ENCODE assay signal across 14 cellular contexts in genomic region chr9:38141751-38142150, GRCh38.
DNase-seq lines count a peak whose midpoint lies in the region; ATAC-seq and TF ChIP-seq lines count a peak whose summit lies in the region.
"Had no signal": no experiment of that assay in that cellular context is flagged by ENCODE, and none has a peak within 500 bp of the region (broad histone marks: within the 10 kb centered on the region; RNA-seq: fewer than 3 reads in every experiment).

No MANE protein-coding gene starts in this region.

- no peaks in the 10 kb centered on the region for H3K9me3 Mint-ChIP-seq in activated T-helper 1 cell treated with anti-CD3 and anti-CD28 coated beads, Interleukin-12 subunit alpha, Interleukin-12 subunit beta, Interleukin-2, Interleukin-4 antibody, amounts not matched to agents 30 ng/mL and 10 ng/mL and 1 ng/mL, durations not matched to agents 14 hours and 24 hours and 36 hours
- H3K9me3 Mint-ChIP-seq: activated CD4-positive, alpha-beta memory T cell treated with anti-CD3 and anti-CD28 coated beads for 36 hours; activated naive CD8-positive, alpha-beta T cell treated with anti-CD3 and anti-CD28 coated beads, Interleukin-2, amount 10 ng/mL, durations not matched to agents 7 days and 5 days had no signal

- TF ChIP-seq POLR2A in transverse colon (IDR thresholded peaks at IDR 0.05), result no peak
- TF ChIP-seq POLR2A in uterus (IDR thresholded peaks at IDR 0.05), result no peak

- no peak overlapping the region for H3K27ac Mint-ChIP-seq in activated T-helper 1 cell treated with anti-CD3 and anti-CD28 coated beads, Interleukin-12 subunit alpha, Interleukin-12 subunit beta, Interleukin-2, Interleukin-4 antibody, amounts not matched to agents 30 ng/mL and 10 ng/mL and 1 ng/mL, durations not matched to agents 14 hours and 24 hours and 36 hours
- H3K27ac Mint-ChIP-seq: activated CD4-positive, alpha-beta memory T cell treated with anti-CD3 and anti-CD28 coated beads for 36 hours; activated naive CD8-positive, alpha-beta T cell treated with anti-CD3 and anti-CD28 coated beads, Interleukin-2, amount 10 ng/mL, durations not matched to agents 7 days and 5 days had no signal

- CTCF ChIA-PET in SK-N-SH (lab: Yijun Ruan, JAX), result interaction anchor here (1.8 to 2.3 kb wide), 3 partner anchors 10 to 54 kb away, joined by 5 to 10 read pairs (median 9); no protein-coding TSS in a partner anchor

- intact Hi-C loops in transverse colon (cut with DNase I; ENCODE audit: low total_unique reads), result no loop called here
- intact Hi-C loops in uterus (cut with DNase I; ENCODE audit: low total_unique reads), result no loop called here
- intact Hi-C loops in activated T-helper 1 cell treated with anti-CD3 and anti-CD28 coated beads, Interleukin-12 subunit alpha, Interleukin-12 subunit beta, Interleukin-2, Interleukin-4 antibody, amounts not matched to agents 30 ng/mL and 10 ng/mL and 1 ng/mL, durations not matched to agents 14 hours and 24 hours and 36 hours (cut with micrococcal nuclease), result no loop called here

- DNase-seq in SK-N-SH, result no peak
- peak; percentile 79 for DNase-seq in fibroblast of the aortic adventitia (ENCODE audit: low read depth)
- peak; percentile 45 for DNase-seq in stromal cell of bone marrow (ENCODE audit: low read depth)
- DNase-seq in transverse colon, result no peak
- DNase-seq in uterus, result no peak
- DNase-seq in activated T-helper 1 cell treated with anti-CD3 and anti-CD28 coated beads, Interleukin-12 subunit alpha, Interleukin-12 subunit beta, Interleukin-2, Interleukin-4 antibody, amounts not matched to agents 30 ng/mL and 10 ng/mL and 1 ng/mL, durations not matched to agents 14 hours and 24 hours and 36 hours (ENCODE audit: low spot score), result no peak
- DNase-seq: activated CD4-positive, alpha-beta memory T cell treated with anti-CD3 and anti-CD28 coated beads for 36 hours; activated naive CD8-positive, alpha-beta T cell treated with anti-CD3 and anti-CD28 coated beads, Interleukin-2, amount 10 ng/mL, durations not matched to agents 7 days and 5 days; GOT3; NCI-H524 treated with DMSO at 0.1 percent for 48 hours; tibial artery had no signal

- H3K27me3 ChIP-seq in SK-N-SH (ENCODE audit: insufficient read depth), result no peaks in the 10 kb centered on the region; the same call in 1 of the 2 replicates
- peaks cover 1% of the 10 kb centered on the region for H3K27me3 ChIP-seq in transverse colon
- no peaks in the 10 kb centered on the region for H3K27me3 ChIP-seq in uterus

- H3K4me1 ChIP-seq in SK-N-SH (ENCODE audit: control insufficient read depth in 1 of 2, insufficient read depth in 2 of 2, low read depth in 1 of 2, low read length in 1 of 2) (peaks cover 15 to 20% of the 10 kb centered on the region in 2 experiments), transverse colon (no peaks in the 10 kb centered on the region), uterus (peaks cover 0 to 7% of the 10 kb centered on the region in 2 donors)

- in situ Hi-C loops in transverse colon (cut with MboI; ENCODE audit: low pct_ligation_motif_present in 1 of 4, low pct_unique_long_range_greater_than_20kb in 1 of 4, low sequenced_read_pairs in 3 of 4), result no loop called here

- no peaks in the 10 kb centered on the region for H3K9me2 ChIP-seq in SK-N-SH

- H2AFZ ChIP-seq in SK-N-SH (ENCODE audit: low read depth), result peak overlapping the region; percentile 71; the same call in 1 of the 2 replicates

- TF ChIP-seq EP300 in SK-N-SH (IDR thresholded peaks at IDR 0.05; ENCODE audit: borderline replicate concordance in 1 of 2, low read depth in 1 of 2, low read length in 1 of 2), result peak in 1 of 2 experiments; percentile 54; a peak in 1 of 4 replicates
- TF ChIP-seq EP300 in transverse colon (IDR thresholded peaks at IDR 0.05; ENCODE audit: low read depth), result no peak

- TF ChIP-seq RAD21 in SK-N-SH (IDR thresholded peaks at IDR 0.05; ENCODE audit: low read length), result no peak

- H3K27me3 Mint-ChIP-seq in activated T-helper 1 cell treated with anti-CD3 and anti-CD28 coated beads, Interleukin-12 subunit alpha, Interleukin-12 subunit beta, Interleukin-2, Interleukin-4 antibody, amounts not matched to agents 30 ng/mL and 10 ng/mL and 1 ng/mL, durations not matched to agents 14 hours and 24 hours and 36 hours (ENCODE audit: insufficient read depth), result peaks cover 27% of the 10 kb centered on the region

- H3K36me3 Mint-ChIP-seq in activated T-helper 1 cell treated with anti-CD3 and anti-CD28 coated beads, Interleukin-12 subunit alpha, Interleukin-12 subunit beta, Interleukin-2, Interleukin-4 antibody, amounts not matched to agents 30 ng/mL and 10 ng/mL and 1 ng/mL, durations not matched to agents 14 hours and 24 hours and 36 hours (ENCODE audit: low read depth), result no peaks in the 10 kb centered on the region
- H3K36me3 Mint-ChIP-seq: activated CD4-positive, alpha-beta memory T cell treated with anti-CD3 and anti-CD28 coated beads for 36 hours; activated naive CD8-positive, alpha-beta T cell treated with anti-CD3 and anti-CD28 coated beads, Interleukin-2, amount 10 ng/mL, durations not matched to agents 7 days and 5 days had no signal

- POLR2A ChIA-PET in SK-N-SH (lab: Yijun Ruan, JAX), result no interaction called here

- H3K4me1 Mint-ChIP-seq in activated T-helper 1 cell treated with anti-CD3 and anti-CD28 coated beads, Interleukin-12 subunit alpha, Interleukin-12 subunit beta, Interleukin-2, Interleukin-4 antibody, amounts not matched to agents 30 ng/mL and 10 ng/mL and 1 ng/mL, durations not matched to agents 14 hours and 24 hours and 36 hours (ENCODE audit: low read depth), result no peaks in the 10 kb centered on the region
- H3K4me1 Mint-ChIP-seq: activated naive CD8-positive, alpha-beta T cell treated with anti-CD3 and anti-CD28 coated beads, Interleukin-2, amount 10 ng/mL, durations not matched to agents 7 days and 5 days had no signal

- H3K4me3 Mint-ChIP-seq in activated T-helper 1 cell treated with anti-CD3 and anti-CD28 coated beads, Interleukin-12 subunit alpha, Interleukin-12 subunit beta, Interleukin-2, Interleukin-4 antibody, amounts not matched to agents 30 ng/mL and 10 ng/mL and 1 ng/mL, durations not matched to agents 14 hours and 24 hours and 36 hours, result no peak overlapping the region
- H3K4me3 Mint-ChIP-seq: activated CD4-positive, alpha-beta memory T cell treated with anti-CD3 and anti-CD28 coated beads for 36 hours; activated naive CD8-positive, alpha-beta T cell treated with anti-CD3 and anti-CD28 coated beads, Interleukin-2, amount 10 ng/mL, durations not matched to agents 7 days and 5 days had no signal

- peaks cover 20% of the 10 kb centered on the region for H3F3A ChIP-seq in SK-N-SH (replicated peaks; ENCODE audit: insufficient read depth)

- no peaks in the 10 kb centered on the region for H4K20me1 ChIP-seq in SK-N-SH (ENCODE audit: insufficient read depth)

- H3K79me2 ChIP-seq in SK-N-SH (ENCODE audit: insufficient read depth), result no peaks in the 10 kb centered on the region

- no peaks in the 10 kb centered on the region for H3K36me3 ChIP-seq in SK-N-SH (replicated peaks in 1 of 2; ENCODE audit: control insufficient read depth in 1 of 2, insufficient read depth in 2 of 2, low read length in 1 of 2)
- no peaks in the 10 kb centered on the region for H3K36me3 ChIP-seq in transverse colon
- H3K36me3 ChIP-seq in uterus, result no peaks in the 10 kb centered on the region
- H3K36me3 ChIP-seq: tibial artery had no signal

- H3K27ac ChIP-seq in SK-N-SH (ENCODE audit: low read depth in 2 of 2, low read length in 1 of 2) (peak overlapping the region; percentile 45 to 68; a peak in 3 of 4 replicates), transverse colon (no peak overlapping the region), uterus (peak overlapping the region in 1 of 2 donors; percentile 30)
- H3K27ac ChIP-seq: epithelial cell of prostate, tibial artery had no signal

- peak overlapping the region; percentile 76 for H3K4me2 ChIP-seq in SK-N-SH

- TF ChIP-seq CTCF in SK-N-SH (IDR thresholded peaks at IDR 0.05) (no peak), fibroblast of the aortic adventitia (IDR thresholded peaks at IDR 0.05; ENCODE audit: insufficient read depth, low read length) (no peak), transverse colon (IDR thresholded peaks at IDR 0.05) (no peak), uterus (IDR thresholded peaks at IDR 0.05) (no peak)

- ATAC-seq in GM18868 (IDR thresholded peaks at IDR 0.05; ENCODE audit: unreplicated experiment), result peak; percentile 66
- ATAC-seq: left lobe of liver had no signal

- no peaks in the 10 kb centered on the region for H3K9me3 ChIP-seq in SK-N-SH
- no peaks in the 10 kb centered on the region for H3K9me3 ChIP-seq in transverse colon
- no peaks in the 10 kb centered on the region for H3K9me3 ChIP-seq in uterus
- H3K9me3 ChIP-seq: tibial artery had no signal

- WGBS in SK-N-SH (ENCODE audit: low lambda C conversion rate), result 39% methylated on average over 4 of the region's 4 CpGs
- 40 to 43% methylated on average over 2 to 4 of the region's 4 CpGs for WGBS in transverse colon (ENCODE audit: low coverage in 1 of 2), 2 donors

- H3K4me3 ChIP-seq in SK-N-SH (ENCODE audit: low read depth in 2 of 2, low read length in 1 of 2), result peak overlapping the region in 1 of 2 experiments; percentile 11; a peak in 2 of 4 replicates
- no peak overlapping the region for H3K4me3 ChIP-seq in fibroblast of the aortic adventitia (ENCODE audit: low read depth, low read length)
- H3K4me3 ChIP-seq in transverse colon, result no peak overlapping the region
- no peak overlapping the region for H3K4me3 ChIP-seq in uterus
- H3K4me3 ChIP-seq: tibial artery had no signal

- peak overlapping the region; percentile 26; the same call in 1 of the 2 replicates for H3K9ac ChIP-seq in SK-N-SH

TF ChIP-seq in SK-N-SH, 30 proteins besides CTCF, POLR2A, EP300 and RAD21 (continues in another document):
- no peak for TF ChIP-seq SMC3 (IDR thresholded peaks at IDR 0.05; ENCODE audit: low read depth, low read length)
- TF ChIP-seq MEF2A (IDR thresholded peaks at IDR 0.05; ENCODE audit: borderline replicate concordance, low read depth), result peak; percentile 40; the same call in 1 of the 2 replicates
- peak; percentile 60 for TF ChIP-seq PBX3 (IDR thresholded peaks at IDR 0.05)
- TF ChIP-seq FOSL2 (IDR thresholded peaks at IDR 0.05; ENCODE audit: borderline replicate concordance, low read depth), result peak; percentile 73; the same call in 1 of the 2 replicates
- TF ChIP-seq TCF12 (IDR thresholded peaks at IDR 0.05), result 0 out of 2 replicates have a peak, but pooled peaks have one; percentile 31
- TF ChIP-seq JUND (IDR thresholded peaks at IDR 0.05), result peak; percentile 78
- TF ChIP-seq CHD2 (IDR thresholded peaks at IDR 0.05; ENCODE audit: low read length, partially characterized antibody), result no peak

Comparison
In these comparisons a context has a peak if more than half of its experiments do, and no peak if none do; other contexts are left out.
1. DNase-seq: peak in fibroblast of the aortic adventitia (single experiment) and stromal cell of bone marrow (single experiment); none in SK-N-SH (single experiment), transverse colon (single experiment), uterus (0 of 2) and activated T-helper 1 cell treated with anti-CD3 and anti-CD28 coated beads, Interleukin-12 subunit alpha, Interleukin-12 subunit beta, Interleukin-2, Interleukin-4 antibody, amounts not matched to agents 30 ng/mL and 10 ng/mL and 1 ng/mL, durations not matched to agents 14 hours and 24 hours and 36 hours (single experiment).
2. H3K27ac ChIP-seq: peak in SK-N-SH (2 of 2); none in transverse colon (0 of 4).